ENCODE assay signal across 22 cellular contexts in the genomic region with DNA sequence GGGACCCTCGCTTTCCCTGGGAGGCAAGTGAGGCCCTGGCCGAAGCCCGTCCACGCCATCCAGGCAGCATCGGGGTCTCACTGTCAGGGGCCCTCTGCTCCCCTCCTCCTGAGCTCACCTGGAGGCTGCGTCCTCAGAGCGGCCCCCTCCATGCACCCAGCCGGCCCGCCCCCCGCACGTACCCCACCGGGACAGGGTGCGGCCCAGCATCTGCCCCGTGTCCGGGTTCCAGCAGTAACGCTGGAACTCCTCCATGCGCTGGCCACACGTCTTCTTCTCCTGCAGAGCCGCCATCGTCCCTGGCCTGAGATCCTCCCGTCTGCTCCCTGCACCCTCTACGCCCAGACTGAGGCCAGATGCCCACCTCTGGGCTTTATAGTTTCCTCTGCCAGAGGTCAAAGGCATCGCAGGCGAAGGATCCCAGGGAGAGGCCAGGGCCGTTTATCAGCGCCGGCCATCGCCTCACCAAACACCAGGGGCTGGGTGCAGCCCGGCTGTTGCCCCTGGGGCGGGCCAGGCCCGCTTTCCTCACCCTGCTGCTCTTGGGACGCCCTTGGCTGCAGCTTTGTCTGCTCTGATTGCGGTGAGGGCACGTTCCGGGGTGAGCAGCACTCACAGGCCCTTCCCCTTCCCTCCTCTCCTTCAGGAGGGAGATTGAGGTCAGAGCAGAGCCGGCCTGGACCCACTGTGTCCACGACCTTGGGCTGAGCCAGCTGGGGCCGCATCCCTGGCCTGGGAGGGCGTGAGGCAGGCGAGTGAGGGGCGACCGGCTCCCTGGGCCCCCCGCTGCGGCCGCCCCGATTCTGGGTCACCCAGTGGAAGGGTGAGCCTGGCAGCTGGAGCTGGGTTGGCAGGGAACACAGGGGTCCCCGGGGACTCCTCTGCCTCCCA. TPM values are rescaled to one million over a fixed set of nuclear protein-coding genes. Genes with fewer than 3 reads are reported as not detected.
DNase-seq lines count a peak whose midpoint lies in the region; ATAC-seq and TF ChIP-seq lines count a peak whose summit lies in the region.
"Had no signal": no experiment of that assay in that cellular context is flagged by ENCODE, and none has a peak within 500 bp of the region (broad histone marks: within the 10 kb centered on the region; RNA-seq: fewer than 3 reads in every experiment).

ATP4B (minus strand) TSS at position 348 of the 891 bp plus-strand sequence; CDS start at position 294, 54 bp downstream.

- H4K20me1 ChIP-seq in BLaER1, result no peaks in the 10 kb centered on the region
- H4K20me1 ChIP-seq in osteoblast (ENCODE audit: insufficient read depth, low read length), result no peaks in the 10 kb centered on the region

- H3K27ac ChIP-seq in BLaER1 (peak within 1 kb of the TSS; percentile 39; the same call in 1 of the 2 replicates), osteoblast (ENCODE audit: low read depth, low read length) (no peak within 1 kb of the TSS)
- H3K27ac ChIP-seq: adrenal gland, KMS-11 had no signal

- DNase-seq in BE2C (peak; percentile 27), left ventricle myocardium superior (peak; percentile 20), osteoblast (ENCODE audit: insufficient read length, low spot score, missing footprints) (peak; percentile 57), glomerular visceral epithelial cell (ENCODE audit: extremely low spot score) (no peak), putamen (ENCODE audit: low spot score) (no peak)
- DNase-seq: activated CD8-positive, alpha-beta T cell treated with anti-CD3 and anti-CD28 coated beads, Interleukin-2, amount 10 ng/mL, durations not matched to agents 7 days and 5 days; foreskin fibroblast; kidney glomerular epithelial cell; NCI-H1048; NCI-H2029 treated with DMSO at 0.1 percent for 48 hours; NCI-H510A had no signal

- no peak for TF ChIP-seq CTCF in BE2C (IDR thresholded peaks at IDR 0.05; ENCODE audit: low read depth, low read length)
- TF ChIP-seq CTCF in osteoblast (IDR thresholded peaks at IDR 0.05; ENCODE audit: extremely low read depth, low read depth, low read length), result no peak

- H3K79me2 ChIP-seq in osteoblast (ENCODE audit: insufficient read depth, low read length), result no peaks in the 10 kb centered on the region

- H3K9me3 ChIP-seq in BE2C, result no peaks in the 10 kb centered on the region
- H3K9me3 ChIP-seq in BLaER1, result peaks cover 7% of the 10 kb centered on the region; the same call in 1 of the 2 replicates
- H3K9me3 ChIP-seq in osteoblast (ENCODE audit: low read depth, low read length), result no peaks in the 10 kb centered on the region

- no peaks in the 10 kb centered on the region for H3K27me3 ChIP-seq in BE2C
- H3K27me3 ChIP-seq in BLaER1, result peaks cover 9% of the 10 kb centered on the region; the same call in 1 of the 2 replicates
- peaks cover 30% of the 10 kb centered on the region for H3K27me3 ChIP-seq in osteoblast (ENCODE audit: insufficient read depth, low read length)
- H3K27me3 ChIP-seq: adrenal gland had no signal

- H3K4me1 ChIP-seq in BE2C (peaks cover 4% of the 10 kb centered on the region), BLaER1 (peaks cover 59% of the 10 kb centered on the region), osteoblast (ENCODE audit: insufficient read depth, low read length) (no peaks in the 10 kb centered on the region)
- H3K4me1 ChIP-seq: adrenal gland had no signal

- H2AFZ ChIP-seq in osteoblast (ENCODE audit: low read length), result no peak within 1 kb of the TSS

- peak within 1 kb of the TSS; percentile 87 for H3K4me2 ChIP-seq in BLaER1
- no peak within 1 kb of the TSS for H3K4me2 ChIP-seq in osteoblast (ENCODE audit: insufficient read depth, low read length)
- H3K4me2 ChIP-seq: KMS-11 had no signal

- peak within 1 kb of the TSS; percentile 40; the same call in 1 of the 2 replicates for H3K9ac ChIP-seq in BLaER1
- H3K9ac ChIP-seq: KMS-11 had no signal

- H3K36me3 ChIP-seq in BE2C (no peaks in the 10 kb centered on the region), BLaER1 (no peaks in the 10 kb centered on the region), osteoblast (ENCODE audit: insufficient read depth, low read length) (no peaks in the 10 kb centered on the region)
- H3K36me3 ChIP-seq: adrenal gland had no signal

- intact Hi-C loops in left ventricle myocardium superior (cut with micrococcal nuclease), result no loop called here

- ATAC-seq in left ventricle myocardium superior (no peak), HG02884 (IDR thresholded peaks at IDR 0.05; ENCODE audit: unreplicated experiment) (no peak)
- ATAC-seq: activated CD8-positive, alpha-beta T cell treated with anti-CD3 and anti-CD28 coated beads, Interleukin-2, amount 10 ng/mL, durations not matched to agents 7 days and 5 days; T-cell had no signal

- no peak within 1 kb of the TSS for H3K4me3 ChIP-seq in BE2C (ENCODE audit: low read depth, low read length)
- H3K4me3 ChIP-seq in BLaER1, result peak within 1 kb of the TSS; percentile 36; the same call in 1 of the 2 replicates
- no peak within 1 kb of the TSS for H3K4me3 ChIP-seq in osteoblast (ENCODE audit: insufficient read depth, low read length)
- H3K4me3 ChIP-seq: adrenal gland had no signal

RNA-seq across cellular contexts. Expression of gene ATP4B, which starts in this region (rescaled TPM):
- polyA plus RNA-seq in BE2C (2012; ENCODE audit: insufficient read depth, insufficient read length, low read depth), result not detected
- total RNA-seq in left ventricle myocardium superior, result not detected
- total RNA-seq in osteoblast, result not detected in 2 replicates
- total RNA-seq: activated CD8-positive, alpha-beta T cell treated with anti-CD3 and anti-CD28 coated beads, Interleukin-2, amount 10 ng/mL, durations not matched to agents 7 days and 5 days; activated T-helper 1 cell treated with anti-CD3 and anti-CD28 coated beads, Interleukin-12 subunit alpha, Interleukin-12 subunit beta, Interleukin-2, Interleukin-4 antibody, amounts not matched to agents 30 ng/mL and 10 ng/mL and 1 ng/mL, durations not matched to agents 14 hours and 24 hours and 36 hours; adrenal gland; bronchial epithelial cell; dermis microvascular lymphatic vessel endothelial cell; HT-29; mucosa of gallbladder; renal cortical epithelial cell; T-cell had no signal
- polyA plus RNA-seq: adrenal gland had no signal

Comparison
In these comparisons a context has a peak if more than half of its experiments do, and no peak if none do; other contexts are left out.
1. Peak in DNase-seq in left ventricle myocardium superior; RNA of the gene not detected or under 1 TPM.
2. Peak in DNase-seq in osteoblast; RNA of the gene not detected or under 1 TPM.